ENCODE assay signal across 8 cellular contexts in genomic region chr22:41367039-41367679, GRCh38. TPM values are rescaled to one million over a fixed set of nuclear protein-coding genes. Genes with fewer than 3 reads are reported as not detected.
A peak's percentile ranks its signal among the peaks of the same experiment; 100 is the strongest.
DNase-seq lines count a peak whose midpoint lies in the region; ATAC-seq and TF ChIP-seq lines count a peak whose summit lies in the region.

No MANE protein-coding gene starts in this region.

- H3K36me3 Mint-ChIP-seq in activated naive CD8-positive, alpha-beta T cell treated with anti-CD3 and anti-CD28 coated beads for 36 hours: no peaks in the 10 kb centered on the region

- H3K27me3 Mint-ChIP-seq in activated naive CD8-positive, alpha-beta T cell treated with anti-CD3 and anti-CD28 coated beads for 36 hours: peaks cover 12% of the 10 kb centered on the region

- H3K4me3 Mint-ChIP-seq in activated naive CD8-positive, alpha-beta T cell treated with anti-CD3 and anti-CD28 coated beads for 36 hours: no peak overlapping the region

- H3K27ac ChIP-seq in 22Rv1: peak overlapping the region; percentile 66

- no peak overlapping the region for H3K27ac Mint-ChIP-seq in activated naive CD8-positive, alpha-beta T cell treated with anti-CD3 and anti-CD28 coated beads for 36 hours

- no peaks in the 10 kb centered on the region for H3K9me3 Mint-ChIP-seq in activated naive CD8-positive, alpha-beta T cell treated with anti-CD3 and anti-CD28 coated beads for 36 hours

- peak; percentile 30 for TF ChIP-seq CTCF in 22Rv1 (IDR thresholded peaks at IDR 0.05)
- no peak for TF ChIP-seq CTCF in GM13977 (IDR thresholded peaks at IDR 0.05; ENCODE audit: extremely low read depth, insufficient read depth, missing control alignments)
- TF ChIP-seq CTCF in omental fat pad (IDR thresholded peaks at IDR 0.05): no peak

- in situ Hi-C loops in GM13977 (cut with MboI; ENCODE audit: low pct_unique_long_range_greater_than_20kb, low sequenced_read_pairs, unreplicated experiment): no loop called here

- DNase-seq in GM13977 (ENCODE audit: low spot score) (peak; percentile 41), NCI-H345 (lab: John Stamatoyannopoulos, UW) (peak; percentile 89), globus pallidus (ENCODE audit: low spot score) (peak; percentile 97), omental fat pad (ENCODE audit: low spot score) (peak; percentile 88)
- DNase-seq in activated naive CD8-positive, alpha-beta T cell treated with anti-CD3 and anti-CD28 coated beads for 36 hours: peak; percentile 34

- H3K4me1 Mint-ChIP-seq in activated naive CD8-positive, alpha-beta T cell treated with anti-CD3 and anti-CD28 coated beads for 36 hours: peaks cover 4% of the 10 kb centered on the region

- ATAC-seq in omental fat pad (ENCODE audit: low FRiP score) (peak; percentile 90), GM21723 (IDR thresholded peaks at IDR 0.05; ENCODE audit: unreplicated experiment) (no peak), HG02571 (IDR thresholded peaks at IDR 0.05; ENCODE audit: unreplicated experiment) (no peak)

RNA-seq across cellular contexts. Expression of gene TEF, which starts 14.6 kb away (rescaled TPM):
- total RNA-seq in activated naive CD8-positive, alpha-beta T cell treated with anti-CD3 and anti-CD28 coated beads for 36 hours: 1 to 10 TPM; 2.6 to 2.8 TPM
- 10 to 100 TPM; 11.6 to 25.5 (median 18.1) TPM for total RNA-seq in omental fat pad

Comparison
In these comparisons a context has a peak if more than half of its experiments do, and no peak if none do; other contexts are left out.
1. DNase-seq: peak in every context shown above with its lines; median percentile 97 in globus pallidus; 89 in NCI-H345; 88 in omental fat pad; 41 in GM13977; 34 in activated naive CD8-positive, alpha-beta T cell treated with anti-CD3 and anti-CD28 coated beads for 36 hours.